ENCODE assay signal across 12 cellular contexts in genomic region chr12:48029811-48030650, GRCh38.
DNase-seq lines count a peak whose midpoint lies in the region; ATAC-seq and TF ChIP-seq lines count a peak whose summit lies in the region.
"Had no signal": no experiment of that assay in that cellular context is flagged by ENCODE, and none has a peak within 500 bp of the region (broad histone marks: within the 10 kb centered on the region; RNA-seq: fewer than 3 reads in every experiment).

No MANE protein-coding gene starts in this region.

- H3K27me3 Mint-ChIP-seq in nephron progenitor cell (ENCODE audit: low read depth, poor library complexity), result no peaks in the 10 kb centered on the region
- H3K27me3 Mint-ChIP-seq: activated naive CD8-positive, alpha-beta T cell had no signal

- H3K4me1 Mint-ChIP-seq in nephron progenitor cell, result peaks cover 95% of the 10 kb centered on the region
- H3K4me1 Mint-ChIP-seq in stimulated activated effector memory CD8-positive, alpha-beta T cell treated with anti-CD3 and anti-CD28 coated beads, Interleukin-12 subunit alpha, Interleukin-12 subunit beta, amount 100 ng/mL, for 72 hours, result no peaks in the 10 kb centered on the region
- H3K4me1 Mint-ChIP-seq: immature natural killer cell had no signal

- TF ChIP-seq CTCF in nephron progenitor cell (IDR thresholded peaks at IDR 0.05), result no peak

- DNase-seq in NCI-H2107 treated with DMSO at 0.1 percent for 48 hours (lab: John Stamatoyannopoulos, UW; ENCODE audit: unreplicated experiment) (peak; percentile 34), NCI-H2107 (lab: John Stamatoyannopoulos, UW) (no peak), Kasumi-1 (lab: John Stamatoyannopoulos, UW) (peak; percentile 80 to 82), SKM-1 treated with dmso at 0.1 percent for 144 hours (lab: John Stamatoyannopoulos, UW; ENCODE audit: unreplicated experiment) (peak; percentile 85), nephron progenitor cell (no peak), HuH-7.5 (ENCODE audit: low spot score) (no peak)
- DNase-seq in stimulated activated effector memory CD8-positive, alpha-beta T cell treated with anti-CD3 and anti-CD28 coated beads, Interleukin-12 subunit alpha, Interleukin-12 subunit beta, amount 100 ng/mL, for 72 hours (ENCODE audit: low spot score in 2 of 2), result no peak
- DNase-seq: immature natural killer cell; naive thymus-derived CD8-positive, alpha-beta T cell; NCI-H524 had no signal

- H3K27ac Mint-ChIP-seq in nephron progenitor cell, result peak overlapping the region; percentile 97
- H3K27ac Mint-ChIP-seq in stimulated activated effector memory CD8-positive, alpha-beta T cell treated with anti-CD3 and anti-CD28 coated beads, Interleukin-12 subunit alpha, Interleukin-12 subunit beta, amount 100 ng/mL, for 72 hours, result no peak overlapping the region
- H3K27ac Mint-ChIP-seq: activated naive CD8-positive, alpha-beta T cell had no signal

- ATAC-seq in stimulated activated effector memory CD8-positive, alpha-beta T cell treated with anti-CD3 and anti-CD28 coated beads, Interleukin-12 subunit alpha, Interleukin-12 subunit beta, amount 100 ng/mL, for 72 hours, result no peak
- ATAC-seq in GM21526 (IDR thresholded peaks at IDR 0.05; ENCODE audit: low FRiP score, unreplicated experiment), result no peak
- ATAC-seq: naive thymus-derived CD8-positive, alpha-beta T cell had no signal

- H3K36me3 Mint-ChIP-seq in nephron progenitor cell (ENCODE audit: low read depth), result no peaks in the 10 kb centered on the region
- no peaks in the 10 kb centered on the region for H3K36me3 Mint-ChIP-seq in stimulated activated effector memory CD8-positive, alpha-beta T cell treated with anti-CD3 and anti-CD28 coated beads, Interleukin-12 subunit alpha, Interleukin-12 subunit beta, amount 100 ng/mL, for 72 hours
- H3K36me3 Mint-ChIP-seq: activated naive CD8-positive, alpha-beta T cell; immature natural killer cell had no signal

- H3K9me3 Mint-ChIP-seq in nephron progenitor cell, result no peaks in the 10 kb centered on the region
- no peaks in the 10 kb centered on the region for H3K9me3 Mint-ChIP-seq in stimulated activated effector memory CD8-positive, alpha-beta T cell treated with anti-CD3 and anti-CD28 coated beads, Interleukin-12 subunit alpha, Interleukin-12 subunit beta, amount 100 ng/mL, for 72 hours
- H3K9me3 Mint-ChIP-seq: immature natural killer cell; naive thymus-derived CD8-positive, alpha-beta T cell had no signal

- peak overlapping the region; percentile 21 for H3K4me3 Mint-ChIP-seq in nephron progenitor cell
- H3K4me3 Mint-ChIP-seq in stimulated activated effector memory CD8-positive, alpha-beta T cell treated with anti-CD3 and anti-CD28 coated beads, Interleukin-12 subunit alpha, Interleukin-12 subunit beta, amount 100 ng/mL, for 72 hours, result no peak overlapping the region
- H3K4me3 Mint-ChIP-seq: activated naive CD8-positive, alpha-beta T cell; immature natural killer cell had no signal

Comparison
In these comparisons a context has a peak if more than half of its experiments do, and no peak if none do; other contexts are left out.
1. DNase-seq: peak in NCI-H2107 treated with DMSO at 0.1 percent for 48 hours (single experiment), Kasumi-1 (2 of 2) and SKM-1 treated with dmso at 0.1 percent for 144 hours (single experiment); none in NCI-H2107 (single experiment), nephron progenitor cell (single experiment), HuH-7.5 (single experiment) and stimulated activated effector memory CD8-positive, alpha-beta T cell treated with anti-CD3 and anti-CD28 coated beads, Interleukin-12 subunit alpha, Interleukin-12 subunit beta, amount 100 ng/mL, for 72 hours (0 of 2).